9 cellular contexts compared by ENCODE assay signal in genomic region chr15:62896969-62897486, GRCh38.
DNase-seq lines count a peak whose midpoint lies in the region; ATAC-seq and TF ChIP-seq lines count a peak whose summit lies in the region.
"Had no signal": no experiment of that assay in that cellular context is flagged by ENCODE, and none has a peak within 500 bp of the region (broad histone marks: within the 10 kb centered on the region; RNA-seq: fewer than 3 reads in every experiment).

No MANE protein-coding gene starts in this region.

- WGBS in lower leg skin, 2 donors: 19 to 38% methylated on average over 19 of the region's 19 CpGs

- H3K79me2 ChIP-seq in Karpas-422 (ENCODE audit: low read length): no peaks in the 10 kb centered on the region

- peak; percentile 28 for DNase-seq in Karpas-422
- peak; percentile 86 for DNase-seq in colonic mucosa
- peak; percentile 73 to 96 for DNase-seq in lower leg skin (ENCODE audit: low spot score in 2 of 2)
- DNase-seq in type B pancreatic cell (ENCODE audit: extremely low spot score, unreplicated experiment): peak; percentile 83
- no peak for DNase-seq in naive thymus-derived CD4-positive, alpha-beta T cell
- DNase-seq in central memory CD4-positive, alpha-beta T cell: no peak
- DNase-seq in NCI-H1105 (lab: John Stamatoyannopoulos, UW): no peak

- H3K36me3 Mint-ChIP-seq in type B pancreatic cell: no peaks in the 10 kb centered on the region
- no peaks in the 10 kb centered on the region for H3K36me3 Mint-ChIP-seq in naive thymus-derived CD4-positive, alpha-beta T cell
- H3K36me3 Mint-ChIP-seq: IgD-negative memory B cell had no signal

- H3K27me3 Mint-ChIP-seq in type B pancreatic cell: no peaks in the 10 kb centered on the region
- peaks cover 0 to 11% (median 5%) of the 10 kb centered on the region in 5 donors for H3K27me3 Mint-ChIP-seq in naive thymus-derived CD4-positive, alpha-beta T cell

- H3K9ac ChIP-seq in Karpas-422 (ENCODE audit: low read length) (no peak overlapping the region), colonic mucosa (ENCODE audit: low read depth in 2 of 2, low read length in 2 of 2) (peak overlapping the region in 1 of 2 donors; percentile 2)

- H3K27me3 ChIP-seq in Karpas-422 (ENCODE audit: low read length) (no peaks in the 10 kb centered on the region), colonic mucosa (no peaks in the 10 kb centered on the region)
- no peaks in the 10 kb centered on the region for H3K27me3 ChIP-seq in naive thymus-derived CD4-positive, alpha-beta T cell (ENCODE audit: control insufficient read depth in 2 of 2, insufficient read depth in 2 of 2, low read length in 2 of 2)

- no peaks in the 10 kb centered on the region for H3K9me2 ChIP-seq in Karpas-422 (replicated peaks; ENCODE audit: insufficient read depth, low read length)

- no peaks in the 10 kb centered on the region for H4K20me1 ChIP-seq in Karpas-422 (ENCODE audit: insufficient read depth, low read depth, low read length)

- H3K4me3 ChIP-seq in Karpas-422 (ENCODE audit: low read length) (no peak overlapping the region), colonic mucosa (no peak overlapping the region), lower leg skin (ENCODE audit: low read depth, poor library complexity, severe bottlenecking) (no peak overlapping the region)
- H3K4me3 ChIP-seq in naive thymus-derived CD4-positive, alpha-beta T cell (ENCODE audit: low read length): no peak overlapping the region

- intact Hi-C loops in colonic mucosa (cut with DNase I) (loop anchor here (10.0 kb wide), 1 partner anchor 138 kb away; no protein-coding TSS in a partner anchor), lower leg skin (cut with DNase I; ENCODE audit: low total_unique reads) (no loop called here)
- intact Hi-C loops in naive thymus-derived CD4-positive, alpha-beta T cell (cut with micrococcal nuclease): no loop called here

- H3K4me1 Mint-ChIP-seq in type B pancreatic cell (ENCODE audit: unreplicated experiment): peaks cover 64% of the 10 kb centered on the region
- no peaks in the 10 kb centered on the region for H3K4me1 Mint-ChIP-seq in naive thymus-derived CD4-positive, alpha-beta T cell
- H3K4me1 Mint-ChIP-seq: IgD-negative memory B cell had no signal

- POLR2A ChIA-PET in naive thymus-derived CD4-positive, alpha-beta T cell (lab: Charles Lee): no interaction called here

- TF ChIP-seq POLR2A in lower leg skin (IDR thresholded peaks at IDR 0.05): no peak

- H3K27ac Mint-ChIP-seq in type B pancreatic cell: peak overlapping the region; percentile 93
- no peak overlapping the region for H3K27ac Mint-ChIP-seq in naive thymus-derived CD4-positive, alpha-beta T cell
- H3K27ac Mint-ChIP-seq: IgD-negative memory B cell had no signal

- TF ChIP-seq CTCF in colonic mucosa (IDR thresholded peaks at IDR 0.05) (no peak), lower leg skin (IDR thresholded peaks at IDR 0.05) (no peak), type B pancreatic cell (conservative IDR thresholded peaks at IDR 0.05) (no peak)

- no peak for ATAC-seq in naive thymus-derived CD4-positive, alpha-beta T cell
- no peak for ATAC-seq in HG03520 (IDR thresholded peaks at IDR 0.05; ENCODE audit: unreplicated experiment)

- H3K27ac ChIP-seq in Karpas-422 (ENCODE audit: low read length) (no peak overlapping the region), colonic mucosa (peak overlapping the region; percentile 63)
- H3K27ac ChIP-seq in naive thymus-derived CD4-positive, alpha-beta T cell (ENCODE audit: low read depth, low read length): no peak overlapping the region

- peak overlapping the region; percentile 79 for H3K4me3 Mint-ChIP-seq in type B pancreatic cell
- H3K4me3 Mint-ChIP-seq in naive thymus-derived CD4-positive, alpha-beta T cell: no peak overlapping the region
- H3K4me3 Mint-ChIP-seq: IgD-negative memory B cell had no signal

- no peaks in the 10 kb centered on the region for H3K9me3 ChIP-seq in Karpas-422 (ENCODE audit: low read length)
- no peaks in the 10 kb centered on the region for H3K9me3 ChIP-seq in colonic mucosa
- H3K9me3 ChIP-seq in naive thymus-derived CD4-positive, alpha-beta T cell (ENCODE audit: control insufficient read depth in 2 of 3, low read length in 3 of 3): no peaks in the 10 kb centered on the region

- no peaks in the 10 kb centered on the region for H3K36me3 ChIP-seq in Karpas-422 (ENCODE audit: insufficient read depth, low read length)
- no peaks in the 10 kb centered on the region for H3K36me3 ChIP-seq in colonic mucosa
- no peaks in the 10 kb centered on the region for H3K36me3 ChIP-seq in naive thymus-derived CD4-positive, alpha-beta T cell (ENCODE audit: control insufficient read depth in 2 of 3, insufficient read depth in 3 of 3, low read length in 3 of 3)

- H3K4me2 ChIP-seq in Karpas-422 (ENCODE audit: low read depth, low read length, poor library complexity, severe bottlenecking): no peak overlapping the region

- no peak overlapping the region for H2AFZ ChIP-seq in Karpas-422 (ENCODE audit: low read length)

- CTCF ChIA-PET in naive thymus-derived CD4-positive, alpha-beta T cell (lab: Charles Lee): no interaction called here

- H3K9me3 Mint-ChIP-seq in type B pancreatic cell: no peaks in the 10 kb centered on the region
- H3K9me3 Mint-ChIP-seq in naive thymus-derived CD4-positive, alpha-beta T cell: no peaks in the 10 kb centered on the region

- no peaks in the 10 kb centered on the region for H3K4me1 ChIP-seq in Karpas-422 (ENCODE audit: low read length)
- peaks cover 8% of the 10 kb centered on the region for H3K4me1 ChIP-seq in colonic mucosa
- H3K4me1 ChIP-seq in naive thymus-derived CD4-positive, alpha-beta T cell (ENCODE audit: control insufficient read depth in 2 of 2, insufficient read depth in 2 of 2, low read length in 2 of 2): no peaks in the 10 kb centered on the region

Comparison
In these comparisons a context has a peak if more than half of its experiments do, and no peak if none do; other contexts are left out.
1. DNase-seq: peak in Karpas-422 (single experiment), colonic mucosa (single experiment), lower leg skin (2 of 2) and type B pancreatic cell (single experiment); none in naive thymus-derived CD4-positive, alpha-beta T cell (0 of 9), central memory CD4-positive, alpha-beta T cell (single experiment) and NCI-H1105 (single experiment).